In the genomic region with DNA sequence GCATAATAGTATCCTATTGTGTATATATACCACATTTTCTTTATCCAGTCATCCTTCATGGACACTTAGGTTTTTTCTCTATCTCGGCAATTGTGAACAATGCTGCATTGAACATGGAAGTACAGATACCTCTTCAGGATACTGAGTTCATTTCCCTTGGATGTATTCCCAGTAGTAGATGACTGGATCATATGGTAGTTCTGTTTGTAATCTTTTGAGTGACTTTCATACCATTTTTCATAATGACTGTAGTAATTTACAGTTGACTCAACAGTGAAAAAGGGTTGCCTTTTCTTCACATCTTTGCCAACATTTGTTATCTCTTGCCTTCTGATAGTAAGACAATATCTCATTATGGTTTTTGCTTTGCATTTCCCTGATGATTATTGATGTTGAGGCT, we compare ENCODE assay signal across 1 cellular context.
TF ChIP-seq lines count a peak whose summit lies in the region.

No MANE protein-coding gene starts in this region.

TF ChIP-seq in SK-N-SH, 30 proteins besides CTCF, POLR2A, EP300 and RAD21:
- TF ChIP-seq FOXJ3 (CRISPR knock-in tag; IDR thresholded peaks at IDR 0.05) (no peak), JUND (IDR thresholded peaks at IDR 0.05) (peak; percentile 37), RCOR1 (IDR thresholded peaks at IDR 0.05; ENCODE audit: low read length) (no peak), TAF1 (IDR thresholded peaks at IDR 0.05; ENCODE audit: borderline replicate concordance, low read depth, low read length) (no peak), FOSL2 (IDR thresholded peaks at IDR 0.05; ENCODE audit: borderline replicate concordance, low read depth) (peak; percentile 45; the same call in 1 of the 2 replicates), NFIC (IDR thresholded peaks at IDR 0.05; ENCODE audit: borderline replicate concordance) (peak; percentile 84), MAX (IDR thresholded peaks at IDR 0.05; ENCODE audit: low read depth) (no peak), CHD2 (IDR thresholded peaks at IDR 0.05; ENCODE audit: low read length, partially characterized antibody) (no peak), IRF3 (IDR thresholded peaks at IDR 0.05; ENCODE audit: low read depth, low read length) (no peak), EZH2phosphoT487 (IDR thresholded peaks at IDR 0.05; ENCODE audit: borderline replicate concordance, low read depth) (no peak), TCF12 (IDR thresholded peaks at IDR 0.05) (peak; percentile 79)
- TF ChIP-seq, protein P1, sequence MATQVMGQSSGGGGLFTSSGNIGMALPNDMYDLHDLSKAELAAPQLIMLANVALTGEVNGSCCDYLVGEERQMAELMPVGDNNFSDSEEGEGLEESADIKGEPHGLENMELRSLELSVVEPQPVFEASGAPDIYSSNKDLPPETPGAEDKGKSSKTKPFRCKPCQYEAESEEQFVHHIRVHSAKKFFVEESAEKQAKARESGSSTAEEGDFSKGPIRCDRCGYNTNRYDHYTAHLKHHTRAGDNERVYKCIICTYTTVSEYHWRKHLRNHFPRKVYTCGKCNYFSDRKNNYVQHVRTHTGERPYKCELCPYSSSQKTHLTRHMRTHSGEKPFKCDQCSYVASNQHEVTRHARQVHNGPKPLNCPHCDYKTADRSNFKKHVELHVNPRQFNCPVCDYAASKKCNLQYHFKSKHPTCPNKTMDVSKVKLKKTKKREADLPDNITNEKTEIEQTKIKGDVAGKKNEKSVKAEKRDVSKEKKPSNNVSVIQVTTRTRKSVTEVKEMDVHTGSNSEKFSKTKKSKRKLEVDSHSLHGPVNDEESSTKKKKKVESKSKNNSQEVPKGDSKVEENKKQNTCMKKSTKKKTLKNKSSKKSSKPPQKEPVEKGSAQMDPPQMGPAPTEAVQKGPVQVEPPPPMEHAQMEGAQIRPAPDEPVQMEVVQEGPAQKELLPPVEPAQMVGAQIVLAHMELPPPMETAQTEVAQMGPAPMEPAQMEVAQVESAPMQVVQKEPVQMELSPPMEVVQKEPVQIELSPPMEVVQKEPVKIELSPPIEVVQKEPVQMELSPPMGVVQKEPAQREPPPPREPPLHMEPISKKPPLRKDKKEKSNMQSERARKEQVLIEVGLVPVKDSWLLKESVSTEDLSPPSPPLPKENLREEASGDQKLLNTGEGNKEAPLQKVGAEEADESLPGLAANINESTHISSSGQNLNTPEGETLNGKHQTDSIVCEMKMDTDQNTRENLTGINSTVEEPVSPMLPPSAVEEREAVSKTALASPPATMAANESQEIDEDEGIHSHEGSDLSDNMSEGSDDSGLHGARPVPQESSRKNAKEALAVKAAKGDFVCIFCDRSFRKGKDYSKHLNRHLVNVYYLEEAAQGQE (IDR thresholded peaks at IDR 0.05; ENCODE audit: low read depth, low read length) = no peak
- TF ChIP-seq, protein P2, sequence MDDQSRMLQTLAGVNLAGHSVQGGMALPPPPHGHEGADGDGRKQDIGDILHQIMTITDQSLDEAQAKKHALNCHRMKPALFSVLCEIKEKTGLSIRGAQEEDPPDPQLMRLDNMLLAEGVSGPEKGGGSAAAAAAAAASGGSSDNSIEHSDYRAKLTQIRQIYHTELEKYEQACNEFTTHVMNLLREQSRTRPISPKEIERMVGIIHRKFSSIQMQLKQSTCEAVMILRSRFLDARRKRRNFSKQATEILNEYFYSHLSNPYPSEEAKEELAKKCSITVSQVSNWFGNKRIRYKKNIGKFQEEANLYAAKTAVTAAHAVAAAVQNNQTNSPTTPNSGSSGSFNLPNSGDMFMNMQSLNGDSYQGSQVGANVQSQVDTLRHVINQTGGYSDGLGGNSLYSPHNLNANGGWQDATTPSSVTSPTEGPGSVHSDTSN (IDR thresholded peaks at IDR 0.05) = peak; percentile 85
